In genomic region chr1:216246577-216246976, GRCh38 we compare ENCODE assay signal across 32 cellular contexts.
"Had no signal": no experiment of that assay in that cellular context is flagged by ENCODE, and none has a peak within 500 bp of the region (broad histone marks: within the 10 kb centered on the region; RNA-seq: fewer than 3 reads in every experiment).

No MANE protein-coding gene starts in this region.

- H3K9me3 ChIP-seq: MG63, SJCRH30 had no signal

- H3K27ac Mint-ChIP-seq: activated CD4-positive, alpha-beta T cell treated with anti-CD3 and anti-CD28 coated beads for 36 hours; activated CD4-positive, alpha-beta T cell treated with anti-CD3 and anti-CD28 coated beads, Interleukin-2, amount 10 ng/mL, durations not matched to agents 7 days and 5 days; activated CD8-positive, alpha-beta T cell treated with anti-CD3 and anti-CD28 coated beads, Interleukin-2, amount 10 ng/mL, durations not matched to agents 7 days and 5 days; activated naive CD4-positive, alpha-beta T cell treated with anti-CD3 and anti-CD28 coated beads, Interleukin-2, amount 50 U/mL, for 24 hours; activated naive CD8-positive, alpha-beta T cell treated with anti-CD3 and anti-CD28 coated beads, Interleukin-2, amount 10 ng/mL, durations not matched to agents 7 days and 5 days; activated T-cell treated with anti-CD3 and anti-CD28 coated beads, Interleukin-2, amount 50 U/mL, for 24 hours; activated T-helper 2 cell treated with anti-CD3 and anti-CD28 coated beads, Interferon-gamma antibody, Interleukin-2, Interleukin-4, amounts not matched to agents 10 μg/mL and 5 μg/mL and 100 μg/mL, durations not matched to agents 14 hours and 24 hours and 36 hours; brain had no signal

- H3K36me3 Mint-ChIP-seq: activated naive CD4-positive, alpha-beta T cell treated with anti-CD3 and anti-CD28 coated beads, Interleukin-2, amount 50 U/mL, for 24 hours; activated naive CD8-positive, alpha-beta T cell treated with anti-CD3 and anti-CD28 coated beads, Interleukin-2, amount 10 ng/mL, durations not matched to agents 7 days and 5 days; brain had no signal

- DNase-seq: activated CD4-positive, alpha-beta T cell treated with anti-CD3 and anti-CD28 coated beads for 36 hours; activated CD4-positive, alpha-beta T cell treated with anti-CD3 and anti-CD28 coated beads, Interleukin-2, amount 10 ng/mL, durations not matched to agents 7 days and 5 days; activated CD4-positive, alpha-beta T cell treated with anti-CD3 and anti-CD28 coated beads, Interleukin-2, amount 50 U/mL, for 48 hours; activated CD8-positive, alpha-beta T cell treated with anti-CD3 and anti-CD28 coated beads, Interleukin-2, amount 10 ng/mL, durations not matched to agents 7 days and 5 days; activated gamma-delta T cell; activated naive CD4-positive, alpha-beta T cell treated with Interleukin-2 at 50 U/mL for 16 hours; activated naive CD8-positive, alpha-beta T cell treated with anti-CD3 and anti-CD28 coated beads, Interleukin-2, amount 10 ng/mL, durations not matched to agents 7 days and 5 days; activated T-cell treated with anti-CD3 and anti-CD28 coated beads, Interleukin-2, amount 50 U/mL, for 24 hours; anterior cingulate cortex; caudate nucleus; cerebellar nuclear complex; Kasumi-1; KG1; MG63; NCI-H1048; NCI-H1105 treated with DMSO at 0.1 percent for 48 hours; NCI-H1436; NCI-H1694; NCI-H1930; NCI-H345; NCI-H510A; NCI-H526; NCI-H774; SHP77; SJCRH30; T1000 had no signal

- ATAC-seq: activated CD4-positive, alpha-beta T cell treated with anti-CD3 and anti-CD28 coated beads for 36 hours; activated CD4-positive, CD25-positive, alpha-beta regulatory T cell treated with anti-CD3 and anti-CD28 coated beads, Interleukin-2, amount 50 U/mL, for 24 hours; activated CD8-positive, alpha-beta T cell treated with anti-CD3 and anti-CD28 coated beads, Interleukin-2, amount 10 ng/mL, durations not matched to agents 7 days and 5 days; Panc1 had no signal

- H3K4me3 Mint-ChIP-seq: activated CD4-positive, alpha-beta T cell treated with anti-CD3 and anti-CD28 coated beads for 36 hours; activated CD4-positive, alpha-beta T cell treated with anti-CD3 and anti-CD28 coated beads, Interleukin-2, amount 10 ng/mL, durations not matched to agents 7 days and 5 days; activated CD8-positive, alpha-beta T cell treated with anti-CD3 and anti-CD28 coated beads, Interleukin-2, amount 10 ng/mL, durations not matched to agents 7 days and 5 days; activated naive CD4-positive, alpha-beta T cell treated with anti-CD3 and anti-CD28 coated beads, Interleukin-2, amount 50 U/mL, for 24 hours; activated naive CD8-positive, alpha-beta T cell treated with anti-CD3 and anti-CD28 coated beads, Interleukin-2, amount 10 ng/mL, durations not matched to agents 7 days and 5 days; activated T-cell treated with anti-CD3 and anti-CD28 coated beads, Interleukin-2, amount 50 U/mL, for 24 hours; brain had no signal

- H3K9me3 Mint-ChIP-seq: activated CD4-positive, alpha-beta T cell treated with anti-CD3 and anti-CD28 coated beads, Interleukin-2, amount 10 ng/mL, durations not matched to agents 7 days and 5 days; activated naive CD4-positive, alpha-beta T cell treated with anti-CD3 and anti-CD28 coated beads, Interleukin-2, amount 50 U/mL, for 24 hours; activated naive CD8-positive, alpha-beta T cell treated with anti-CD3 and anti-CD28 coated beads, Interleukin-2, amount 10 ng/mL, durations not matched to agents 7 days and 5 days; activated T-helper 2 cell treated with anti-CD3 and anti-CD28 coated beads, Interferon-gamma antibody, Interleukin-2, Interleukin-4, amounts not matched to agents 10 μg/mL and 5 μg/mL and 100 μg/mL, durations not matched to agents 14 hours and 24 hours and 36 hours; brain had no signal

- H3K4me1 ChIP-seq: SJCRH30 had no signal

- H3K27me3 ChIP-seq: MG63, SJCRH30 had no signal

- H3K4me1 Mint-ChIP-seq: activated CD4-positive, alpha-beta T cell treated with anti-CD3 and anti-CD28 coated beads for 36 hours; activated CD4-positive, alpha-beta T cell treated with anti-CD3 and anti-CD28 coated beads, Interleukin-2, amount 10 ng/mL, durations not matched to agents 7 days and 5 days; activated naive CD4-positive, alpha-beta T cell treated with anti-CD3 and anti-CD28 coated beads, Interleukin-2, amount 50 U/mL, for 24 hours; activated naive CD8-positive, alpha-beta T cell treated with anti-CD3 and anti-CD28 coated beads, Interleukin-2, amount 10 ng/mL, durations not matched to agents 7 days and 5 days; brain had no signal

- H3K4me3 ChIP-seq: MG63, SJCRH30, SK-N-MC had no signal

- H3K27me3 Mint-ChIP-seq: activated CD4-positive, alpha-beta T cell treated with anti-CD3 and anti-CD28 coated beads for 36 hours; activated CD4-positive, alpha-beta T cell treated with anti-CD3 and anti-CD28 coated beads, Interleukin-2, amount 10 ng/mL, durations not matched to agents 7 days and 5 days; activated naive CD4-positive, alpha-beta T cell treated with anti-CD3 and anti-CD28 coated beads, Interleukin-2, amount 50 U/mL, for 24 hours; activated naive CD8-positive, alpha-beta T cell treated with anti-CD3 and anti-CD28 coated beads, Interleukin-2, amount 10 ng/mL, durations not matched to agents 7 days and 5 days; activated T-cell treated with anti-CD3 and anti-CD28 coated beads, Interleukin-2, amount 50 U/mL, for 24 hours; brain had no signal

- H3K27ac ChIP-seq: SJCRH30, SK-N-MC had no signal

- H3K36me3 ChIP-seq: MG63, SJCRH30 had no signal
